ENCODE assay signal across 1 cellular context in the genomic region with DNA sequence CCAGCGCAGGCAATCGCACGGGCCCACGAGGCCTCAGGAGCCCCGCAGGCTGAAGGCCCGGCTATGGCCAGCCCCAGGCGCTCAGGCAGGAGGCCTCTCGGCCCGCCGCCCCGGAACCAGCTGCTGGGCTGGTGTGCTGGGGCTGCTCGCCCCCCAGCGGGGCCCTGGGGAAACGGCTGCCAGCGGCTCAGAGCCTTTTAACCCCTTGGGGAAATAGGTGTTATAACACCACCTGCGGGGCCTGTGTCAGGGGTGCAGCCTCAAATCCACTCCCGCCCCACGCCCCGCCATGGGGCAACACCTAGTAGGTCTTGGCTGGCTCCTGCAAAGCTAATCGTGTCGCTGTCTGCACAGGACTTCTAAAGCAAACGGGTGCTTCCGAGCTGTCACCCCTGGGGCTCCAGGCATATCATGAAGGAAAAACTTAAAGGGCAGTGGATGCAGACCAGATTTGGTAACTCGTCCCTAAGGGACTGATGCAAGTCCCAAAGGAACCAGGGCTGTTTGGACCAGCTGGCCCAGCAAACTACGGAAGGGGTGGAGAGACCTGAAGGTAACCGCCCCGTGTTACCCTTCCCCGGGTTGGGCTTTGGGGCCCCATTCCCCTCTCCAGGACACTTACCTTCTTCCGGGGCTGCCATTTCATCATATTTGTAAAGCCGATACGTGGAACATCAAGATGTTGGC.
A peak's percentile ranks its signal among the peaks of the same experiment; 100 is the strongest.
TF ChIP-seq lines count a peak whose summit lies in the region.

No MANE protein-coding gene starts in this region.

TF ChIP-seq in IMR-90, 13 proteins besides CTCF, POLR2A, EP300 and RAD21:
- TF ChIP-seq RFX5 (IDR thresholded peaks at IDR 0.05; ENCODE audit: low read depth, low read length) (no peak), MAZ (IDR thresholded peaks at IDR 0.05; ENCODE audit: borderline replicate concordance, low read depth, low read length) (peak; percentile 30; the same call in 1 of the 2 replicates), NFE2L2 (IDR thresholded peaks at IDR 0.05; ENCODE audit: low read depth, low read length) (no peak), CEBPB (IDR thresholded peaks at IDR 0.05; ENCODE audit: low read depth, low read length) (no peak), RCOR1 (IDR thresholded peaks at IDR 0.05; ENCODE audit: insufficient replicate concordance, low read length) (no peak), MXI1 (IDR thresholded peaks at IDR 0.05; ENCODE audit: borderline replicate concordance, low read depth, low read length) (0 out of 2 replicates have a peak, but pooled peaks have one; percentile 18), ELK1 (IDR thresholded peaks at IDR 0.05; ENCODE audit: borderline replicate concordance, low read depth, low read length) (no peak), SMC3 (IDR thresholded peaks at IDR 0.05; ENCODE audit: low read depth, low read length) (peak; percentile 72), BHLHE40 (IDR thresholded peaks at IDR 0.05; ENCODE audit: low read depth, low read length) (no peak), CHD1 (IDR thresholded peaks at IDR 0.05; ENCODE audit: low read depth, low read length) (no peak), USF2 (IDR thresholded peaks at IDR 0.05; ENCODE audit: low read depth, low read length) (no peak), MAFK (IDR thresholded peaks at IDR 0.05; ENCODE audit: low read depth, low read length) (no peak), FOS (IDR thresholded peaks at IDR 0.05; ENCODE audit: low read depth, low read length) (no peak)
TF ChIP-seq in IMR-90: peak in this region for 3.
